ENCODE assay signal across 1 cellular context in the genomic region with DNA sequence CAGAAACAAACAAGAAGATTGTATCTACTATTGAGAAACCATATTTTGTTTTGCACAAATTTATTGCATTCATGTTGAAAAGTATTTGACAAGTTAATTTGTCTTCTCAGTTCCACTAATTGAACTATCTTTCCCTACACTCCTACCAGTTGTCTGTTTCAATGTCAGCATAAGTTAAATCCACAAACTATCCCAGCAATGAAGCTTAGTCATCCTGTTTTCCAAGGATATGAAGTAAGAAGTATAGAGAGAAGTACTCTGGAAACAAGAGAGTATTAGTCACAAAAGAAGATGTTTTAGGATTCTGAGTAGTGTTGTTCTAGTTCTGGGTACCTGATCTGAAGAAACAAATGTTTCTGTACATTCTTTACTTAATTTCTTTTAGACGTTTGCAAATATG.
TF ChIP-seq lines count a peak whose summit lies in the region.

No MANE protein-coding gene starts in this region.

TF ChIP-seq in endothelial cell of umbilical vein, 7 proteins besides CTCF, POLR2A, EP300 and RAD21:
- TF ChIP-seq FOS (IDR thresholded peaks at IDR 0.05; ENCODE audit: borderline replicate concordance, insufficient read depth, low read length) (peak; percentile 39), MYC (IDR thresholded peaks at IDR 0.05; ENCODE audit: low read depth, low read length) (no peak), POLR2AphosphoS5 (IDR thresholded peaks at IDR 0.05; ENCODE audit: insufficient read depth, low read depth, low read length) (no peak), EZH2 (IDR thresholded peaks at IDR 0.05; ENCODE audit: borderline replicate concordance, low read depth, low read length, severe bottlenecking) (no peak), JUN (IDR thresholded peaks at IDR 0.05; ENCODE audit: borderline replicate concordance, insufficient read depth, insufficient read length, low read depth) (no peak), GATA2 (IDR thresholded peaks at IDR 0.05; ENCODE audit: insufficient read depth, insufficient read length, low read depth, low read length) (no peak)
- TF ChIP-seq, protein P1, sequence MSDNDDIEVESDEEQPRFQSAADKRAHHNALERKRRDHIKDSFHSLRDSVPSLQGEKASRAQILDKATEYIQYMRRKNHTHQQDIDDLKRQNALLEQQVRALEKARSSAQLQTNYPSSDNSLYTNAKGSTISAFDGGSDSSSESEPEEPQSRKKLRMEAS (IDR thresholded peaks at IDR 0.05; ENCODE audit: insufficient read depth, insufficient read length): no peak
TF ChIP-seq in endothelial cell of umbilical vein: peak in this region for 1.
